1 cellular context compared by ENCODE assay signal in the genomic region with DNA sequence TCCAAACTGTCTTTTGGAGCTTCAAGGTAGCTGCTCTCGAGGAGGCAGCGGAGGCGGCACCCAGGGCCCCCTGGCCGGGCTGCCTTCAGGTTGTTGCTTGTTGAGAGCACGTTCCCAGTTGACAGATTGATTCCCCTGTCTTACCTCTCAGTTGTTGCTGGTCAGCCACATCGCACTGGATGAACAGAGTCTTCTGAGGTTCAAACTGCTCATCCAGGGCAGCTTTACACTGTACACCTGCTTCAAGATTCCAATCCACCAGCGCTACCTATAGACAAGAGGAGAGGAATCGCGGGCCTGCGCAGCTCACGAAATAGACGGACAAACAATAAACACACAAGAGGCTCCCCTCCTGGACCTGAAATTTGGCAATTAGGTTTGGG.
TF ChIP-seq lines count a peak whose summit lies in the region.

No MANE protein-coding gene starts in this region.

TF ChIP-seq in GM12878, 131 proteins besides CTCF, POLR2A, EP300 and RAD21 (continued from another document):
- TF ChIP-seq, protein P1, sequence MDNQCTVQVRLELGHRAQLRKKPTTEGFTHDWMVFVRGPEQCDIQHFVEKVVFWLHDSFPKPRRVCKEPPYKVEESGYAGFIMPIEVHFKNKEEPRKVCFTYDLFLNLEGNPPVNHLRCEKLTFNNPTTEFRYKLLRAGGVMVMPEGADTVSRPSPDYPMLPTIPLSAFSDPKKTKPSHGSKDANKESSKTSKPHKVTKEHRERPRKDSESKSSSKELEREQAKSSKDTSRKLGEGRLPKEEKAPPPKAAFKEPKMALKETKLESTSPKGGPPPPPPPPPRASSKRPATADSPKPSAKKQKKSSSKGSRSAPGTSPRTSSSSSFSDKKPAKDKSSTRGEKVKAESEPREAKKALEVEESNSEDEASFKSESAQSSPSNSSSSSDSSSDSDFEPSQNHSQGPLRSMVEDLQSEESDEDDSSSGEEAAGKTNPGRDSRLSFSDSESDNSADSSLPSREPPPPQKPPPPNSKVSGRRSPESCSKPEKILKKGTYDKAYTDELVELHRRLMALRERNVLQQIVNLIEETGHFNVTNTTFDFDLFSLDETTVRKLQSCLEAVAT (IDR thresholded peaks at IDR 0.05), result no peak
